Comparison of ENCODE assay signal across 24 cellular contexts in genomic region chr21:36460866-36461265, GRCh38. TPM values are rescaled to one million over a fixed set of nuclear protein-coding genes. Genes with fewer than 3 reads are reported as not detected.
"Had no signal": no experiment of that assay in that cellular context is flagged by ENCODE, and none has a peak within 500 bp of the region (broad histone marks: within the 10 kb centered on the region; RNA-seq: fewer than 3 reads in every experiment).

No MANE protein-coding gene starts in this region.

- H3K9me3 ChIP-seq: heart left ventricle, mucosa of descending colon, ovary, tibial nerve, upper lobe of right lung, vagina had no signal

- H3K4me3 Mint-ChIP-seq: dendritic cell treated with granulocyte-macrophage colony-stimulating factor and Interleukin-4, amounts not matched to agents 40 ng/mL and 50 ng/mL, for 4 days; effector memory CD8-positive, alpha-beta T cell; naive thymus-derived CD8-positive, alpha-beta T cell; stimulated activated effector memory CD8-positive, alpha-beta T cell treated with anti-CD3 and anti-CD28 coated beads, Interleukin-12 subunit alpha, Interleukin-12 subunit beta, amount 100 ng/mL, for 72 hours; stimulated activated naive CD8-positive, alpha-beta T cell treated with anti-CD3 and anti-CD28 coated beads, Interleukin-15, Interleukin-2, amounts not matched to agents 100 ng/mL and 50 ng/mL, for 24 hours had no signal

- H3K27me3 ChIP-seq: ovary, tibial nerve, upper lobe of right lung, vagina had no signal

- H3K4me3 ChIP-seq: heart left ventricle, mucosa of descending colon, ovary, smooth muscle cell, tibial nerve, upper lobe of right lung, vagina had no signal

- ATAC-seq: effector memory CD8-positive, alpha-beta T cell; heart left ventricle; naive thymus-derived CD8-positive, alpha-beta T cell; right cardiac atrium; stimulated activated effector memory CD8-positive, alpha-beta T cell treated with anti-CD3 and anti-CD28 coated beads, Interleukin-12 subunit alpha, Interleukin-12 subunit beta, amount 100 ng/mL, for 72 hours; upper lobe of right lung had no signal

- H3K4me2 ChIP-seq: smooth muscle cell had no signal

- H3K27ac ChIP-seq: heart left ventricle, ovary, tibial nerve, upper lobe of right lung, vagina had no signal

- H3K36me3 ChIP-seq: heart left ventricle, ovary, tibial nerve, upper lobe of right lung, vagina had no signal

- DNase-seq: effector memory CD8-positive, alpha-beta T cell; heart left ventricle; hippocampal formation; kidney glomerular epithelial cell; mucosa of descending colon; naive thymus-derived CD8-positive, alpha-beta T cell; nucleus accumbens; ovary; right cardiac atrium; stimulated activated CD4-positive, alpha-beta T cell treated with anti-CD3 and anti-CD28 coated beads, Interleukin-2, amount 100 ng/mL, for 48 hours; stimulated activated CD8-positive, alpha-beta memory T cell treated with anti-CD3 and anti-CD28 coated beads, Interleukin-4, amount 100 ng/mL, for 48 hours; upper lobe of right lung had no signal

- H3K27ac Mint-ChIP-seq: dendritic cell treated with granulocyte-macrophage colony-stimulating factor and Interleukin-4, amounts not matched to agents 40 ng/mL and 50 ng/mL, for 4 days; effector memory CD8-positive, alpha-beta T cell; naive thymus-derived CD8-positive, alpha-beta T cell; progenitor cell of endocrine pancreas; stimulated activated effector memory CD8-positive, alpha-beta T cell treated with anti-CD3 and anti-CD28 coated beads, Interleukin-12 subunit alpha, Interleukin-12 subunit beta, amount 100 ng/mL, for 72 hours; stimulated activated naive CD8-positive, alpha-beta T cell treated with anti-CD3 and anti-CD28 coated beads, Interleukin-15, Interleukin-2, amounts not matched to agents 100 ng/mL and 50 ng/mL, for 24 hours had no signal

- H3K4me1 ChIP-seq: tibial nerve, upper lobe of right lung, vagina had no signal

- H3K36me3 Mint-ChIP-seq: naive thymus-derived CD8-positive, alpha-beta T cell; stimulated activated effector memory CD8-positive, alpha-beta T cell treated with anti-CD3 and anti-CD28 coated beads, Interleukin-12 subunit alpha, Interleukin-12 subunit beta, amount 100 ng/mL, for 72 hours had no signal

- H3K9me3 Mint-ChIP-seq: dendritic cell treated with granulocyte-macrophage colony-stimulating factor and Interleukin-4, amounts not matched to agents 40 ng/mL and 50 ng/mL, for 4 days; effector memory CD8-positive, alpha-beta T cell; naive thymus-derived CD8-positive, alpha-beta T cell; stimulated activated effector memory CD8-positive, alpha-beta T cell treated with anti-CD3 and anti-CD28 coated beads, Interleukin-12 subunit alpha, Interleukin-12 subunit beta, amount 100 ng/mL, for 72 hours; stimulated activated naive CD8-positive, alpha-beta T cell treated with anti-CD3 and anti-CD28 coated beads, Interleukin-15, Interleukin-2, amounts not matched to agents 100 ng/mL and 50 ng/mL, for 24 hours had no signal

- H3K4me1 Mint-ChIP-seq: naive thymus-derived CD8-positive, alpha-beta T cell; stimulated activated effector memory CD8-positive, alpha-beta T cell treated with anti-CD3 and anti-CD28 coated beads, Interleukin-12 subunit alpha, Interleukin-12 subunit beta, amount 100 ng/mL, for 72 hours had no signal

RNA-seq across cellular contexts. Expression of gene CLDN14, which starts 19.1 kb away (rescaled TPM):
- total RNA-seq: fibroblast of lung; frontal cortex; heart left ventricle; lung microvascular endothelial cell; naive thymus-derived CD8-positive, alpha-beta T cell; ovary; progenitor cell of endocrine pancreas; right cardiac atrium; smooth muscle cell; temporal lobe; upper lobe of right lung; vagina had no signal
- polyA plus RNA-seq: fibroblast of lung; heart left ventricle; naive thymus-derived CD8-positive, alpha-beta T cell; neural cell; right cardiac atrium; smooth muscle cell had no signal
